ENCODE assay signal across 8 cellular contexts in genomic region chr19:5790573-5791520, GRCh38. TPM values are rescaled to one million over a fixed set of nuclear protein-coding genes. Genes with fewer than 3 reads are reported as not detected.
DNase-seq lines count a peak whose midpoint lies in the region; ATAC-seq and TF ChIP-seq lines count a peak whose summit lies in the region.

DUS3L (minus strand) TSS chr19:5791163; CDS start chr19:5791141, 22 bp downstream.

- peak within 1 kb of the TSS; percentile 43 for H3K4me3 ChIP-seq in hepatocyte

- H3K9me3 ChIP-seq in hepatocyte (ENCODE audit: low read depth) = no peaks in the 10 kb centered on the region

- H3K9me2 ChIP-seq in hepatocyte (replicated peaks; ENCODE audit: insufficient read depth) = no peaks in the 10 kb centered on the region

- no peaks in the 10 kb centered on the region for H3K27me3 ChIP-seq in hepatocyte

- peak within 1 kb of the TSS; percentile 95 for H3K27ac ChIP-seq in hepatocyte

- peak within 1 kb of the TSS; percentile 50 for H2AFZ ChIP-seq in hepatocyte

- peaks cover 4% of the 10 kb centered on the region for H3K79me2 ChIP-seq in hepatocyte

- H3K4me1 ChIP-seq in hepatocyte (ENCODE audit: insufficient read depth) = peaks cover 5% of the 10 kb centered on the region

- DNase-seq in NCI-H2081 (lab: John Stamatoyannopoulos, UW) = peak; percentile 98
- DNase-seq in T1000 (lab: John Stamatoyannopoulos, UW) = peak; percentile 92
- DNase-seq in astrocyte of the hippocampus (ENCODE audit: low read depth, low spot score) = peak; percentile 99
- peak; percentile 99 for DNase-seq in hepatocyte (ENCODE audit: low spot score)
- peak; percentile 95 for DNase-seq in renal cortical epithelial cell (ENCODE audit: low read depth)
- DNase-seq in cortex of kidney (lab: John Stamatoyannopoulos, UW) = no peak

- peaks cover 4% of the 10 kb centered on the region for H4K20me1 ChIP-seq in hepatocyte (ENCODE audit: insufficient read depth, poor library complexity, severe bottlenecking)

- WGBS in hepatocyte (ENCODE audit: low lambda C conversion rate, missing lambda C conversion rate) = 13% methylated on average over 70 of the region's 71 CpGs

- H3K36me3 ChIP-seq in hepatocyte (replicated peaks; ENCODE audit: insufficient read depth, low read depth) = no peaks in the 10 kb centered on the region

- H3K4me2 ChIP-seq in hepatocyte = peak within 1 kb of the TSS; percentile 84

- no peak for TF ChIP-seq CTCF in hepatocyte (IDR thresholded peaks at IDR 0.05; ENCODE audit: poor library complexity)

- ATAC-seq in GM18508 (IDR thresholded peaks at IDR 0.05; ENCODE audit: insufficient read depth, unreplicated experiment) = peak; percentile 51
- peak; percentile 77 for ATAC-seq in HG03025 (IDR thresholded peaks at IDR 0.05; ENCODE audit: low FRiP score, unreplicated experiment)

RNA-seq across cellular contexts. Expression of gene DUS3L, which starts in this region (rescaled TPM):
- 24.9 and 26.7 TPM in 2 replicates for total RNA-seq in hepatocyte
- 28.9 and 44.9 TPM in 2 replicates for polyA plus RNA-seq in hepatocyte
- total RNA-seq in renal cortical epithelial cell = 15.9 and 30.0 TPM in 2 replicates
